Comparison of ENCODE assay signal across 13 cellular contexts in the genomic region with DNA sequence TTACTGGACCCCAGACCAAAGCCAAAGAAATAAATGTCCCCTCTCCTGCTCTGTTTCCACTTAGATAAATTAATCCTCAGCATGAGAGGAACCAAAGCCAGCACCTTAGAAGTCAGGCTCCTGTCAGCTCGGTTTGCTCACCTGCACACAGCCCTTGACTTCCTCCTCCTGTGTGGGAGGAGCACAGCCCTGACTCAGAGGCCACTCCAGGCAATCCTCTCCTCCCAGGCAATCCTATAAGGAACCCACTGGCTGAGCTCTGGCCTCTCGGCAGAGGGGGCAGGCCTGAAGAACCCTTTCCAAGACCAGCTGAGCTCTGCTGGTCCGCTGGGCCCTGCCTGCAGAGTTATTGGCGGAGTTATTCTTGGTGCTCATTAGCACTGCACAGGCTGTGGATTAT. TPM values are rescaled to one million over a fixed set of nuclear protein-coding genes. Genes with fewer than 3 reads are reported as not detected.
DNase-seq lines count a peak whose midpoint lies in the region; ATAC-seq, FAIRE-seq and TF ChIP-seq lines count a peak whose summit lies in the region.
"Had no signal": no experiment of that assay in that cellular context is flagged by ENCODE, and none has a peak within 500 bp of the region (broad histone marks: within the 10 kb centered on the region; RNA-seq: fewer than 3 reads in every experiment).

No MANE protein-coding gene starts in this region.

- H3K27me3 ChIP-seq in foreskin keratinocyte (no peaks in the 10 kb centered on the region), small intestine (ENCODE audit: control insufficient read depth in 2 of 2, insufficient read depth in 2 of 2, low read length in 2 of 2) (no peaks in the 10 kb centered on the region), ascending aorta (no peaks in the 10 kb centered on the region)

- TF ChIP-seq CTCF in OCI-LY7 (conservative IDR thresholded peaks at IDR 0.05; ENCODE audit: low read length) (no peak), foreskin keratinocyte (conservative IDR thresholded peaks at IDR 0.05) (peak; percentile 4), ascending aorta (IDR thresholded peaks at IDR 0.05) (no peak)

- peak; percentile 94 for ATAC-seq in foreskin keratinocyte
- ATAC-seq in GM21367 (IDR thresholded peaks at IDR 0.05; ENCODE audit: unreplicated experiment) = no peak

- no peak overlapping the region for H3K4me3 ChIP-seq in OCI-LY7 (ENCODE audit: low read depth, low read length, poor library complexity, severe bottlenecking)
- H3K4me3 ChIP-seq in small intestine (ENCODE audit: low read depth in 1 of 2, low read length in 2 of 2) = no peak overlapping the region
- no peak overlapping the region for H3K4me3 ChIP-seq in ascending aorta

- intact Hi-C loops in OCI-LY7 (cut with micrococcal nuclease; ENCODE audit: unreplicated experiment) = no loop called here
- intact Hi-C loops in ascending aorta (cut with DNase I) = no loop called here

- H2AFZ ChIP-seq in OCI-LY7 (ENCODE audit: low read length) = peak overlapping the region; percentile 26; the same call in 1 of the 2 replicates

- H3K79me2 ChIP-seq in OCI-LY7 (ENCODE audit: insufficient read depth, low read depth, low read length) = no peaks in the 10 kb centered on the region

- H3K9me2 ChIP-seq in OCI-LY7 (ENCODE audit: insufficient read depth, low read length) = no peaks in the 10 kb centered on the region

- POLR2A ChIA-PET in OCI-LY7 (lab: Charles Lee) = no interaction called here

- FAIRE-seq in small intestine (lab: Jason Lieb, UNC) = no peak

- no TSS peak for BruUV-seq in OCI-LY7 (replicated peaks; lab: Mats Ljungman, UMichigan)

- H3K4me1 ChIP-seq in OCI-LY7 (ENCODE audit: insufficient read depth, low read length, poor library complexity, severe bottlenecking) (peaks cover 64% of the 10 kb centered on the region), foreskin keratinocyte (peaks cover 32% of the 10 kb centered on the region), small intestine (ENCODE audit: control insufficient read depth in 2 of 2, insufficient read depth in 1 of 2, low read depth in 1 of 2, low read length in 1 of 2) (peaks cover 3 to 9% of the 10 kb centered on the region in 2 donors), ascending aorta (no peaks in the 10 kb centered on the region)

- H4K20me1 ChIP-seq in OCI-LY7 (ENCODE audit: insufficient read depth, low read length) = no peaks in the 10 kb centered on the region

- peak overlapping the region; percentile 43; the same call in 1 of the 2 replicates for H3K4me2 ChIP-seq in OCI-LY7 (ENCODE audit: low read length)

- WGBS in small intestine, 3 donors = 27 to 70% (median 43%) methylated on average over 4 of the region's 4 CpGs

- DNase-seq in NCI-H1417 (lab: John Stamatoyannopoulos, UW) (peak; percentile 34 to 64 (median 37)), NCI-H1417 treated with DMSO at 0.1 percent for 48 hours (lab: John Stamatoyannopoulos, UW) (no peak), OCI-LY7 (ENCODE audit: low spot score) (peak; percentile 15), foreskin keratinocyte (peak in 1 of 2 donors; percentile 64), small intestine (peak; percentile 88), ascending aorta (ENCODE audit: low spot score in 2 of 2) (no peak)
- no peak for DNase-seq in activated CD4-positive, CD25-positive, alpha-beta regulatory T cell treated with anti-CD3 and anti-CD28 coated beads, Interleukin-2, amount 50 U/mL, for 72 hours
- DNase-seq: 8988T, GDM1, HCEC 1CT, retina, T1000 had no signal

- H3K36me3 ChIP-seq in OCI-LY7 (ENCODE audit: insufficient read depth, low read length) = no peaks in the 10 kb centered on the region
- H3K36me3 ChIP-seq in small intestine (ENCODE audit: control insufficient read depth in 2 of 2, insufficient read depth in 2 of 2, low read length in 2 of 2) = no peaks in the 10 kb centered on the region
- H3K36me3 ChIP-seq in ascending aorta = no peaks in the 10 kb centered on the region

- H3K9me3 ChIP-seq in OCI-LY7 (ENCODE audit: low read length) = no peaks in the 10 kb centered on the region
- no peaks in the 10 kb centered on the region for H3K9me3 ChIP-seq in small intestine (ENCODE audit: control insufficient read depth, low read depth)
- H3K9me3 ChIP-seq in ascending aorta = no peaks in the 10 kb centered on the region

- CTCF ChIA-PET in OCI-LY7 (lab: Charles Lee; ENCODE audit: unreplicated experiment) = no interaction called here

- H3K27ac ChIP-seq in OCI-LY7 (ENCODE audit: low read depth, low read length, poor library complexity, severe bottlenecking) = no peak overlapping the region
- H3K27ac ChIP-seq in foreskin keratinocyte = peak overlapping the region; percentile 2
- H3K27ac ChIP-seq in small intestine (ENCODE audit: low read depth in 1 of 2, low read length in 1 of 2) = no peak overlapping the region
- no peak overlapping the region for H3K27ac ChIP-seq in ascending aorta

RNA-seq across cellular contexts. Expression of a gene that starts 30.8 kb away (rescaled TPM):
- 0.08 and 0.50 TPM in 2 replicates for total RNA-seq in OCI-LY7 (2014; rRNA removed; shearing (Covaris generic))
- not detected in 2 replicates for total RNA-seq in OCI-LY7 (2022)
- not detected in 2 replicates for total RNA-seq in foreskin keratinocyte
- polyA plus RNA-seq in foreskin keratinocyte = not detected in 2 replicates
- polyA plus RNA-seq in small intestine = 1 to 10 TPM in 2 of 3 donors, under 1 TPM in 1; 0.98 to 2.0 (median 1.4) TPM
- total RNA-seq in ascending aorta = not detected

Comparison
In these comparisons a context has a peak if more than half of its experiments do, and no peak if none do; other contexts are left out.
1. DNase-seq: peak in NCI-H1417 (3 of 3), OCI-LY7 (single experiment) and small intestine (single experiment); none in NCI-H1417 treated with DMSO at 0.1 percent for 48 hours (single experiment), activated CD4-positive, CD25-positive, alpha-beta regulatory T cell treated with anti-CD3 and anti-CD28 coated beads, Interleukin-2, amount 50 U/mL, for 72 hours (single experiment) and ascending aorta (0 of 2).